Comparison of ENCODE assay signal across 13 cellular contexts in genomic region chr6:170555305-170555704, GRCh38. TPM values are rescaled to one million over a fixed set of nuclear protein-coding genes. Genes with fewer than 3 reads are reported as not detected.
A peak's percentile ranks its signal among the peaks of the same experiment; 100 is the strongest.
DNase-seq lines count a peak whose midpoint lies in the region; ATAC-seq, FAIRE-seq and TF ChIP-seq lines count a peak whose summit lies in the region.
"Had no signal": no experiment of that assay in that cellular context is flagged by ENCODE, and none has a peak within 500 bp of the region (broad histone marks: within the 10 kb centered on the region; RNA-seq: fewer than 3 reads in every experiment).

No MANE protein-coding gene starts in this region.

- 59 to 61% methylated on average over 3 of the region's 3 CpGs for WGBS in ectodermal cell, 2 experiments

- TF ChIP-seq CTCF in AG04450 (IDR thresholded peaks at IDR 0.05; ENCODE audit: low read depth, low read length) (no peak), D721Med (IDR thresholded peaks at IDR 0.05; ENCODE audit: insufficient read depth, missing control alignments) (no peak)

- peaks cover 16% of the 10 kb centered on the region for H3K4me1 ChIP-seq in ectodermal cell (ENCODE audit: control insufficient read depth, insufficient read depth, low read length)
- H3K4me1 ChIP-seq in naive thymus-derived CD4-positive, alpha-beta T cell (ENCODE audit: control insufficient read depth in 2 of 2, insufficient read depth in 2 of 2, low read length in 2 of 2) = peaks cover 27% of the 10 kb centered on the region in 2 donors

- DNase-seq in AG04450 (ENCODE audit: low read depth, low spot score) (no peak), D721Med (ENCODE audit: insufficient read length, low spot score) (no peak), NCI-H1417 (lab: John Stamatoyannopoulos, UW) (no peak)
- no peak for DNase-seq in naive thymus-derived CD4-positive, alpha-beta T cell
- no peak for DNase-seq in activated T-cell treated with anti-CD3 and anti-CD28 coated beads, Interleukin-2, amount 50 U/mL, for 24 hours
- DNase-seq: NCI-H1694; stimulated activated naive B cell treated with anti-CD40 and anti-IgM and Interleukin-4, amounts not matched to agents 10 μg/mL and 1 μg/mL and 100 μg/mL, for 72 hours; T-helper 1 cell had no signal

- H3K9me3 ChIP-seq in AG04450 (ENCODE audit: control insufficient read depth, insufficient read depth, low read length) (peaks cover 3% of the 10 kb centered on the region; the same call in 1 of the 2 replicates), KOPT-K1 (ENCODE audit: insufficient read depth, low read length, poor library complexity, severe bottlenecking) (no peaks in the 10 kb centered on the region), ectodermal cell (ENCODE audit: control insufficient read depth, low read length) (no peaks in the 10 kb centered on the region)
- H3K9me3 ChIP-seq in naive thymus-derived CD4-positive, alpha-beta T cell (ENCODE audit: control insufficient read depth in 2 of 3, low read length in 3 of 3) = no peaks in the 10 kb centered on the region

- intact Hi-C loops in naive thymus-derived CD4-positive, alpha-beta T cell (cut with micrococcal nuclease) = loop anchor here in 1 of 2 donors (2.0 kb wide), 1 partner anchor 1343 kb away; no protein-coding TSS in a partner anchor

- H3K27ac ChIP-seq in AG04450 (ENCODE audit: low read depth, low read length) (no peak overlapping the region), KOPT-K1 (ENCODE audit: low read depth, low read length, poor library complexity, severe bottlenecking) (peak overlapping the region; percentile 83), ectodermal cell (ENCODE audit: insufficient read depth, low read depth, low read length, poor library complexity, severe bottlenecking) (no peak overlapping the region)
- H3K27ac ChIP-seq in naive thymus-derived CD4-positive, alpha-beta T cell (ENCODE audit: low read depth, low read length) = peak overlapping the region; percentile 93

- no peak for FAIRE-seq in D721Med (lab: Jason Lieb, UNC)
- FAIRE-seq: GM19239 had no signal

- no peak overlapping the region for H3K4me3 Mint-ChIP-seq in naive thymus-derived CD4-positive, alpha-beta T cell
- H3K4me3 Mint-ChIP-seq in activated T-cell treated with anti-CD3 and anti-CD28 coated beads, Interleukin-2, amount 50 U/mL, for 24 hours = no peak overlapping the region
- H3K4me3 Mint-ChIP-seq: stimulated activated naive B cell treated with anti-CD40 and anti-IgM and Interleukin-4, amounts not matched to agents 10 μg/mL and 1 μg/mL and 100 μg/mL, for 72 hours had no signal

- H3K4me1 Mint-ChIP-seq in naive thymus-derived CD4-positive, alpha-beta T cell = peaks cover 20 to 46% (median 33%) of the 10 kb centered on the region in 7 donors
- peaks cover 45% of the 10 kb centered on the region for H3K4me1 Mint-ChIP-seq in activated T-cell treated with anti-CD3 and anti-CD28 coated beads, Interleukin-2, amount 50 U/mL, for 24 hours (ENCODE audit: low read depth)

- peaks cover 0 to 14% (median 7%) of the 10 kb centered on the region in 5 donors for H3K36me3 Mint-ChIP-seq in naive thymus-derived CD4-positive, alpha-beta T cell
- peaks cover 41% of the 10 kb centered on the region for H3K36me3 Mint-ChIP-seq in activated T-cell treated with anti-CD3 and anti-CD28 coated beads, Interleukin-2, amount 50 U/mL, for 24 hours (ENCODE audit: low read depth)

- H3K36me3 ChIP-seq in KOPT-K1 (ENCODE audit: insufficient read depth, low read length) = peaks cover 40% of the 10 kb centered on the region
- no peaks in the 10 kb centered on the region for H3K36me3 ChIP-seq in ectodermal cell (ENCODE audit: control insufficient read depth, insufficient read depth, low read length)
- H3K36me3 ChIP-seq in naive thymus-derived CD4-positive, alpha-beta T cell (ENCODE audit: control insufficient read depth in 2 of 3, insufficient read depth in 3 of 3, low read length in 3 of 3) = peaks cover 0 to 29% (median 3%) of the 10 kb centered on the region in 3 experiments

- ATAC-seq in naive thymus-derived CD4-positive, alpha-beta T cell = no peak
- no peak for ATAC-seq in GM18867 (IDR thresholded peaks at IDR 0.05; ENCODE audit: unreplicated experiment)
- ATAC-seq: stimulated activated naive B cell treated with anti-CD40 and anti-IgM and Interleukin-4, amounts not matched to agents 10 μg/mL and 1 μg/mL and 100 μg/mL, for 72 hours had no signal

- H3K4me3 ChIP-seq in AG04450 (ENCODE audit: low read depth, low read length) = peak overlapping the region; percentile 99
- H3K4me3 ChIP-seq in ectodermal cell (ENCODE audit: insufficient read depth, low read depth, low read length) = peak overlapping the region; percentile 76
- H3K4me3 ChIP-seq in naive thymus-derived CD4-positive, alpha-beta T cell (ENCODE audit: low read length) = peak overlapping the region; percentile 91

- POLR2A ChIA-PET in AG04450 (lab: Yijun Ruan, JAX) = no interaction called here
- POLR2A ChIA-PET in naive thymus-derived CD4-positive, alpha-beta T cell (lab: Charles Lee) = interaction anchor here (1.1 to 1.8 kb wide), 2 partner anchors 29 to 836 kb away, joined by 3 to 6 read pairs; partner anchors contain the start of gene PDCD2

- no peak overlapping the region for H3K27ac Mint-ChIP-seq in naive thymus-derived CD4-positive, alpha-beta T cell
- H3K27ac Mint-ChIP-seq in activated T-cell treated with anti-CD3 and anti-CD28 coated beads, Interleukin-2, amount 50 U/mL, for 24 hours = no peak overlapping the region
- H3K27ac Mint-ChIP-seq: stimulated activated naive B cell treated with anti-CD40 and anti-IgM and Interleukin-4, amounts not matched to agents 10 μg/mL and 1 μg/mL and 100 μg/mL, for 72 hours had no signal

- H3K27me3 ChIP-seq in AG04450 (ENCODE audit: control insufficient read depth, insufficient read depth, low read length) (no peaks in the 10 kb centered on the region), ectodermal cell (ENCODE audit: control insufficient read depth, insufficient read depth, low read length, poor library complexity, severe bottlenecking) (no peaks in the 10 kb centered on the region)
- H3K27me3 ChIP-seq in naive thymus-derived CD4-positive, alpha-beta T cell (ENCODE audit: control insufficient read depth in 2 of 2, insufficient read depth in 2 of 2, low read length in 2 of 2) = no peaks in the 10 kb centered on the region

- H3K27me3 Mint-ChIP-seq in naive thymus-derived CD4-positive, alpha-beta T cell = no peaks in the 10 kb centered on the region
- no peaks in the 10 kb centered on the region for H3K27me3 Mint-ChIP-seq in activated T-cell treated with anti-CD3 and anti-CD28 coated beads, Interleukin-2, amount 50 U/mL, for 24 hours
- H3K27me3 Mint-ChIP-seq: stimulated activated naive B cell treated with anti-CD40 and anti-IgM and Interleukin-4, amounts not matched to agents 10 μg/mL and 1 μg/mL and 100 μg/mL, for 72 hours had no signal

- no peaks in the 10 kb centered on the region for H3K9me3 Mint-ChIP-seq in naive thymus-derived CD4-positive, alpha-beta T cell
- no peaks in the 10 kb centered on the region for H3K9me3 Mint-ChIP-seq in activated T-cell treated with anti-CD3 and anti-CD28 coated beads, Interleukin-2, amount 50 U/mL, for 24 hours
- H3K9me3 Mint-ChIP-seq: neural crest cell; stimulated activated naive B cell treated with anti-CD40 and anti-IgM and Interleukin-4, amounts not matched to agents 10 μg/mL and 1 μg/mL and 100 μg/mL, for 72 hours had no signal

- CTCF ChIA-PET in AG04450 (lab: Charles Lee) = interaction anchor here (1.4 kb wide), 1 partner anchor 29 kb away, joined by 5 read pairs; the partner anchor contains the start of gene PDCD2
- CTCF ChIA-PET in naive thymus-derived CD4-positive, alpha-beta T cell (lab: Charles Lee) = no interaction called here

RNA-seq across cellular contexts. Expression of gene TBP, which starts 1.1 kb away (rescaled TPM):
- polyA plus RNA-seq in AG04450 (2011; rRNA removed) = 12.4 and 14.3 TPM in 2 replicates
- polyA minus RNA-seq in AG04450 (2011; rRNA and poly(A)+ RNA removed) = 19.7 and 24.5 TPM in 2 replicates
- polyA plus RNA-seq in ectodermal cell (2013, experiment 1 of 4) = 31.2 TPM
- polyA plus RNA-seq in ectodermal cell (2013, experiment 2 of 4) = 29.4 TPM
- 19.9 TPM for polyA plus RNA-seq in ectodermal cell (2013, experiment 3 of 4)
- 22.1 TPM for polyA plus RNA-seq in ectodermal cell (2013, experiment 4 of 4)
- total RNA-seq in naive thymus-derived CD4-positive, alpha-beta T cell = 10 to 100 TPM; 13.8 to 28.3 (median 23.9) TPM
- polyA plus RNA-seq in naive thymus-derived CD4-positive, alpha-beta T cell = 10 to 100 TPM; 23.1 to 28.8 TPM

RNA-seq across cellular contexts. Expression of gene PSMB1, which starts 2.2 kb away (rescaled TPM):
- polyA plus RNA-seq in AG04450 (2011; rRNA removed) = 438 and 491 TPM in 2 replicates
- 123 and 136 TPM in 2 replicates for polyA minus RNA-seq in AG04450 (2011; rRNA and poly(A)+ RNA removed)
- 259 TPM for polyA plus RNA-seq in ectodermal cell (2013, experiment 1 of 4)
- polyA plus RNA-seq in ectodermal cell (2013, experiment 2 of 4) = 283 TPM
- polyA plus RNA-seq in ectodermal cell (2013, experiment 3 of 4) = 202 TPM
- polyA plus RNA-seq in ectodermal cell (2013, experiment 4 of 4) = 232 TPM
- total RNA-seq in naive thymus-derived CD4-positive, alpha-beta T cell = 100 to 1,000 TPM in 1 of 5 experiments, 10 to 100 TPM in 4; 71.1 to 183 (median 83.0) TPM
- 100 to 1,000 TPM; 436 to 529 TPM for polyA plus RNA-seq in naive thymus-derived CD4-positive, alpha-beta T cell

RNA-seq across cellular contexts. Expression of gene PDCD2, which starts 29.1 kb away (rescaled TPM):
- polyA plus RNA-seq in AG04450 (2011; rRNA removed) = 63.8 and 73.9 TPM in 2 replicates
- polyA minus RNA-seq in AG04450 (2011; rRNA and poly(A)+ RNA removed) = 33.6 and 35.9 TPM in 2 replicates
- polyA plus RNA-seq in ectodermal cell (2013, experiment 1 of 4) = 89.6 TPM
- 93.5 TPM for polyA plus RNA-seq in ectodermal cell (2013, experiment 2 of 4)
- 82.6 TPM for polyA plus RNA-seq in ectodermal cell (2013, experiment 3 of 4)
- 95.6 TPM for polyA plus RNA-seq in ectodermal cell (2013, experiment 4 of 4)
- total RNA-seq in naive thymus-derived CD4-positive, alpha-beta T cell = 10 to 100 TPM; 49.4 to 80.1 (median 76.1) TPM
- polyA plus RNA-seq in naive thymus-derived CD4-positive, alpha-beta T cell = 100 to 1,000 TPM; 117 to 128 TPM

Comparison
In these comparisons a context has a peak if more than half of its experiments do, and no peak if none do; other contexts are left out.
1. H3K27ac ChIP-seq: peak in KOPT-K1 (single experiment) and naive thymus-derived CD4-positive, alpha-beta T cell (single experiment); none in AG04450 (single experiment) and ectodermal cell (single experiment).
2. Peak in every context shown above with its lines, with median percentiles within 50 percentile points of each other: H3K4me3 ChIP-seq.